24 cellular contexts compared by ENCODE assay signal in the genomic region with DNA sequence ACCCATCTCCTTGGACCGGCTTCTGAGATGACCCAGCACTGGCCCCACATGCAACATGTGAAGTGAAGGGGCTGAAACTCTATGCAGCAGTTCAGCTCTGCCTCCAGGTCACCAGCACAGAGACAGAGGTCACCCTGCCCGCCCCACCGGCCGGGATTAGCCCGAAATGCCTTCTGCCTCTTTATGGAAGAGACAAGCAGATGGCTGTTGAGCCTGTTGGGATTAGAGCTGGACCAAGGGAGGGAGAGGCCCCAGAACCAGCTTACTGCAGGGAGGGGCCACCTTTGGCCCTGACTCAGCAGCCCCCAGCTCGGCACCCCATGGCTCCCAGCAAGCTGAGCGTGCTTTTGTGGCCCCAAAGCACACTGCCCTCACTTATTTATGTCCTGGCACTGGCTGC. TPM values are rescaled to one million over a fixed set of nuclear protein-coding genes. Genes with fewer than 3 reads are reported as not detected.
DNase-seq lines count a peak whose midpoint lies in the region; FAIRE-seq and TF ChIP-seq lines count a peak whose summit lies in the region.
"Had no signal": no experiment of that assay in that cellular context is flagged by ENCODE, and none has a peak within 500 bp of the region (broad histone marks: within the 10 kb centered on the region; RNA-seq: fewer than 3 reads in every experiment).

No MANE protein-coding gene starts in this region.

- H3K4me1 Mint-ChIP-seq in neural progenitor cell (peaks cover 24% of the 10 kb centered on the region), osteocyte (ENCODE audit: unreplicated experiment) (peaks cover 5% of the 10 kb centered on the region)

- peaks cover 15% of the 10 kb centered on the region for H3K4me1 ChIP-seq in neural progenitor cell
- H3K4me1 ChIP-seq: A549, Caco-2 had no signal

- H3F3A ChIP-seq in neural progenitor cell (ENCODE audit: low read depth): peaks cover 8% of the 10 kb centered on the region

- H3K4me3 ChIP-seq in neural progenitor cell: no peak overlapping the region
- H3K4me3 ChIP-seq: A549, GM12878, GM23248 had no signal

- no peaks in the 10 kb centered on the region for H3K79me2 ChIP-seq in neural progenitor cell (ENCODE audit: low read depth)

- peaks cover 14% of the 10 kb centered on the region for H3K9me3 Mint-ChIP-seq in neural progenitor cell
- peaks cover 3% of the 10 kb centered on the region for H3K9me3 Mint-ChIP-seq in osteocyte (ENCODE audit: unreplicated experiment)

- no peak overlapping the region for H3K27ac ChIP-seq in neural progenitor cell
- H3K27ac ChIP-seq: A549, GM23248 had no signal

- H3K27me3 Mint-ChIP-seq in neural progenitor cell (ENCODE audit: insufficient read depth, low read depth) (peaks cover 22% of the 10 kb centered on the region), osteocyte (ENCODE audit: unreplicated experiment) (no peaks in the 10 kb centered on the region)
- H3K27me3 Mint-ChIP-seq: CD4-positive, alpha-beta memory T cell had no signal

- H2AFZ ChIP-seq in neural progenitor cell (replicated peaks): no peak overlapping the region
- H2AFZ ChIP-seq: GM23248 had no signal

- H3K4me3 Mint-ChIP-seq in neural progenitor cell: no peak overlapping the region
- H3K4me3 Mint-ChIP-seq in osteocyte (ENCODE audit: unreplicated experiment): no peak overlapping the region
- H3K4me3 Mint-ChIP-seq: CD4-positive, alpha-beta memory T cell had no signal

- H4K20me1 ChIP-seq in neural progenitor cell (ENCODE audit: low read depth): no peaks in the 10 kb centered on the region

- no peak for FAIRE-seq in D721Med (lab: Jason Lieb, UNC)
- FAIRE-seq: A549, GM12878, GM19239, H1 had no signal

- peak overlapping the region; percentile 67 for H3K4me2 ChIP-seq in neural progenitor cell
- H3K4me2 ChIP-seq: A549 had no signal

- H3K27ac Mint-ChIP-seq in neural progenitor cell (no peak overlapping the region), osteocyte (ENCODE audit: unreplicated experiment) (no peak overlapping the region)

- H3K9me3 ChIP-seq in neural progenitor cell (ENCODE audit: low read depth): peaks cover 12% of the 10 kb centered on the region
- H3K9me3 ChIP-seq: Caco-2 had no signal

- no peaks in the 10 kb centered on the region for H3K27me3 ChIP-seq in neural progenitor cell

- TF ChIP-seq CTCF in D721Med (IDR thresholded peaks at IDR 0.05; ENCODE audit: insufficient read depth, missing control alignments): no peak
- no peak for TF ChIP-seq CTCF in neural progenitor cell (IDR thresholded peaks at IDR 0.05)
- TF ChIP-seq CTCF in osteocyte (IDR thresholded peaks at IDR 0.05): no peak

- H3K36me3 Mint-ChIP-seq in neural progenitor cell (peaks cover 6% of the 10 kb centered on the region), osteocyte (ENCODE audit: unreplicated experiment) (no peaks in the 10 kb centered on the region)

- no peaks in the 10 kb centered on the region for H3K36me3 ChIP-seq in neural progenitor cell

- peak; percentile 87 for DNase-seq in D721Med (ENCODE audit: insufficient read length, low spot score)
- DNase-seq in NCI-H82 (lab: John Stamatoyannopoulos, UW): peak; percentile 97
- peak; percentile 95 for DNase-seq in ecto neural progenitor cell (ENCODE audit: low spot score)
- peak; percentile 86 for DNase-seq in neural progenitor cell (ENCODE audit: low spot score)
- DNase-seq in AG20443 (ENCODE audit: low spot score): no peak
- no peak for DNase-seq in osteocyte (ENCODE audit: extremely low spot score, unreplicated experiment)
- no peak for DNase-seq in RKO (ENCODE audit: low spot score)
- DNase-seq in HUDEP-2 (lab: John Stamatoyannopoulos, UW; ENCODE audit: unreplicated experiment in 76 of 76): no peak
- DNase-seq: 8988T; ACHN; C1 segment of cervical spinal cord; Caco-2; CD4-positive, alpha-beta memory T cell; DMS 273 treated with DMSO at 0.1 percent for 48 hours; DMS79; EL; GDM1; GM23248; H7; HCEC 1CT had no signal

- no peak overlapping the region for H3K9ac ChIP-seq in neural progenitor cell
- H3K9ac ChIP-seq: GM23248 had no signal

RNA-seq across cellular contexts. Expression of a gene that starts 5.7 kb away (rescaled TPM):
- total RNA-seq in neural progenitor cell (ENCODE audit: low replicate concordance): 0.37 and 2.3 TPM in 2 replicates
- not detected in 2 replicates for total RNA-seq in osteocyte
- total RNA-seq: Caco-2; CD4-positive, alpha-beta memory T cell; GM12878; GM23248 had no signal

RNA-seq across cellular contexts. Expression of a gene that starts 15.0 kb away (rescaled TPM):
- total RNA-seq in neural progenitor cell (ENCODE audit: low replicate concordance) (71.3 and 151 TPM in 2 replicates), osteocyte (8.0 and 8.9 TPM in 2 replicates)
- total RNA-seq: CD4-positive, alpha-beta memory T cell had no signal

Comparison
In these comparisons a context has a peak if more than half of its experiments do, and no peak if none do; other contexts are left out.
1. DNase-seq: peak in D721Med (single experiment), NCI-H82 (single experiment), ecto neural progenitor cell (single experiment) and neural progenitor cell (single experiment); none in AG20443 (single experiment), osteocyte (single experiment), RKO (single experiment) and HUDEP-2 (0 of 76).